ENCODE assay signal across 1 cellular context in the genomic region with DNA sequence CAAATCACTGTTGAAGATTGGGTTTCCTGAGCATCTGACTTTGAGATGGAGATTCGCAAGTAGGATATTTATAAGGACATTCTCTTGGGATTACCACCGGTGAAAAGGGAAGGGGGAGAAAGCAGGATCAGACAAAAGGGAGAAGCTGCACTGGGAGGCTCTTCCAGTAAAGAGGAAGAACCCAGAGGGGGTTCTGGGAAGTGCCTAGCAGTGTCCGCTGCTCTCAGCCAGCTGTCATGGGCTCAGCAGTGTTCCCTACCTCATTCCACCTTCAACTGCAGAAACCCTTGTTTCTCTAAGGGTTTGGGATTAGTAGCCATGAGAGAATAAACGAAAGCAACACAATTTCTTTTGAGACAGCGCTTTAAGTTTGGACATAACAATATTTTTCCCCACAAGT.
TF ChIP-seq lines count a peak whose summit lies in the region.

No MANE protein-coding gene starts in this region.

TF ChIP-seq in HepG2, 621 proteins besides CTCF, POLR2A, EP300 and RAD21 (continued from another document):
- no peak for TF ChIP-seq PRPF4 (IDR thresholded peaks at IDR 0.05; ENCODE audit: low read depth, low read length, poor library complexity, severe bottlenecking)
- TF ChIP-seq ZNF788 (CRISPR knock-in tag; IDR thresholded peaks at IDR 0.05; ENCODE audit: borderline replicate concordance), result no peak
- TF ChIP-seq SP5 (CRISPR knock-in tag; IDR thresholded peaks at IDR 0.05; ENCODE audit: borderline replicate concordance, low read depth), result no peak
- no peak for TF ChIP-seq PCBP1 (IDR thresholded peaks at IDR 0.05; ENCODE audit: borderline replicate concordance, low read depth, low read length)
- no peak for TF ChIP-seq RARG (CRISPR knock-in tag; IDR thresholded peaks at IDR 0.05; ENCODE audit: low read depth)
- no peak for TF ChIP-seq KLF12 (CRISPR knock-in tag; IDR thresholded peaks at IDR 0.05; ENCODE audit: borderline replicate concordance)
- no peak for TF ChIP-seq ZFP36L2 (CRISPR knock-in tag; IDR thresholded peaks at IDR 0.05)
TF ChIP-seq in HepG2: peak in this region for 0.
